In genomic region chr1:207321045-207321789, GRCh38 we compare ENCODE assay signal across 8 cellular contexts. TPM values are rescaled to one million over a fixed set of nuclear protein-coding genes. Genes with fewer than 3 reads are reported as not detected.
DNase-seq lines count a peak whose midpoint lies in the region; ATAC-seq and TF ChIP-seq lines count a peak whose summit lies in the region.

A gene with protein sequence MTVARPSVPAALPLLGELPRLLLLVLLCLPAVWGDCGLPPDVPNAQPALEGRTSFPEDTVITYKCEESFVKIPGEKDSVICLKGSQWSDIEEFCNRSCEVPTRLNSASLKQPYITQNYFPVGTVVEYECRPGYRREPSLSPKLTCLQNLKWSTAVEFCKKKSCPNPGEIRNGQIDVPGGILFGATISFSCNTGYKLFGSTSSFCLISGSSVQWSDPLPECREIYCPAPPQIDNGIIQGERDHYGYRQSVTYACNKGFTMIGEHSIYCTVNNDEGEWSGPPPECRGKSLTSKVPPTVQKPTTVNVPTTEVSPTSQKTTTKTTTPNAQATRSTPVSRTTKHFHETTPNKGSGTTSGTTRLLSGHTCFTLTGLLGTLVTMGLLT (plus strand): TSS chr1:207321678. CDS start chr1:207321766, 88 bp downstream.

- DNase-seq in BE2C (peak; percentile 90), NCI-H526 (lab: John Stamatoyannopoulos, UW) (peak; percentile 83 to 94), cortex of kidney (lab: John Stamatoyannopoulos, UW) (peak; percentile 39), left kidney (ENCODE audit: low read depth, low spot score) (peak; percentile 95)
- DNase-seq in activated CD4-positive, alpha-beta T cell treated with anti-CD3 and anti-CD28 coated beads, Interleukin-2, amount 50 U/mL, for 1 hour = peak; percentile 98
- peak; percentile 95 to 98 for DNase-seq in stimulated activated CD4-positive, alpha-beta T cell treated with anti-CD3 and anti-CD28 coated beads, Interleukin-2, amount 100 ng/mL, for 24 hours

- no peaks in the 10 kb centered on the region for H3K4me1 ChIP-seq in BE2C

- no peaks in the 10 kb centered on the region for H3K9me3 ChIP-seq in BE2C

- TF ChIP-seq POLR2A in GM19099 (IDR thresholded peaks at IDR 0.05; ENCODE audit: extremely low read depth, insufficient read length, low read depth) = peak; percentile 92

- TF ChIP-seq CTCF in BE2C (IDR thresholded peaks at IDR 0.05; ENCODE audit: low read depth, low read length) = peak; percentile 21

- H3K36me3 ChIP-seq in BE2C = no peaks in the 10 kb centered on the region

- ATAC-seq in HG03432 (IDR thresholded peaks at IDR 0.05; ENCODE audit: unreplicated experiment) = peak; percentile 95

- H3K27me3 ChIP-seq in BE2C = peaks cover 6% of the 10 kb centered on the region; the same call in 1 of the 2 replicates

- peak within 1 kb of the TSS; percentile 82 for H3K4me3 ChIP-seq in BE2C (ENCODE audit: low read depth, low read length)

RNA-seq across cellular contexts. Expression of the gene that starts here (rescaled TPM):
- 12.9 TPM for polyA plus RNA-seq in BE2C (2012; ENCODE audit: insufficient read depth, insufficient read length, low read depth)

Comparison
In these comparisons a context has a peak if more than half of its experiments do, and no peak if none do; other contexts are left out.
1. Peak in every context shown above with its lines: DNase-seq, ATAC-seq and H3K4me3 ChIP-seq.
2. DNase-seq: peak in every context shown above with its lines; median percentile 98 in activated CD4-positive, alpha-beta T cell treated with anti-CD3 and anti-CD28 coated beads, Interleukin-2, amount 50 U/mL, for 1 hour; 96 in stimulated activated CD4-positive, alpha-beta T cell treated with anti-CD3 and anti-CD28 coated beads, Interleukin-2, amount 100 ng/mL, for 24 hours; 95 in left kidney; 90 in BE2C; 88 in NCI-H526; 39 in cortex of kidney.